39 cellular contexts compared by ENCODE assay signal in the genomic region with DNA sequence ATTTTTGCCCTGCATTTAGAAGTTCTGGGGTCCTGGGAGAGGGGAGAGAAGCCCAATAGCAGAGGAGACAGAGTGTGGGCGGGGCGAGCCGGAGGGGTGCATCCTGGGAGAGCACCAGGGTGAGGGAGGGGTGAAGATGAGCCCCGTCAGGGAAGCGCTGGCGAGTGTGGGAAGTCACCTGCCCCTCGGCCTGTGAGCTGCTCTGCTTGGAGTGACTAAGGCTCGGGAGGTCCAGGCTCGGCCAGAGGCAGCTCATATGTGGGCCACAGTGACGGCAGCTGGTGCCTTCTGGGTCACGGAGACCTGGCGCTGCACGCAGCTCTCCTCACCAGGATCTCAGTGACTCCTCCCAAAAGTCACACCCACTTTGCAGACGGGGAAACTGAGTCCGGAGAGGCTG. TPM values are rescaled to one million over a fixed set of nuclear protein-coding genes. Genes with fewer than 3 reads are reported as not detected.
"Had no signal": no experiment of that assay in that cellular context is flagged by ENCODE, and none has a peak within 500 bp of the region (broad histone marks: within the 10 kb centered on the region; RNA-seq: fewer than 3 reads in every experiment).

No MANE protein-coding gene starts in this region.

- H3K27ac Mint-ChIP-seq: activated CD4-positive, alpha-beta T cell treated with anti-CD3 and anti-CD28 coated beads for 36 hours; activated naive CD4-positive, alpha-beta T cell treated with anti-CD3 and anti-CD28 coated beads, Interleukin-2, amount 10 ng/mL, durations not matched to agents 7 days and 5 days; stimulated activated memory B cell treated with anti-CD40 and anti-IgM and Interleukin-4, amounts not matched to agents 10 μg/mL and 1 μg/mL and 100 μg/mL, for 72 hours; stimulated activated naive CD8-positive, alpha-beta T cell treated with anti-CD3 and anti-CD28 coated beads, Interleukin-15, amount 100 ng/mL, for 72 hours; T-helper 2 cell treated with Interferon-gamma antibody and Interleukin-4, amounts not matched to agents 5 μg/mL and 100 μg/mL, for 36 hours; type B pancreatic cell had no signal

- FAIRE-seq: astrocyte, endothelial cell of umbilical vein had no signal

- H3K36me3 Mint-ChIP-seq: activated naive CD4-positive, alpha-beta T cell treated with anti-CD3 and anti-CD28 coated beads, Interleukin-2, amount 10 ng/mL, durations not matched to agents 7 days and 5 days; activated naive CD8-positive, alpha-beta T cell treated with anti-CD3 and anti-CD28 coated beads, Interleukin-2, amount 10 ng/mL, durations not matched to agents 7 days and 5 days; stimulated activated memory B cell treated with anti-CD40 and anti-IgM and Interleukin-4, amounts not matched to agents 10 μg/mL and 1 μg/mL and 100 μg/mL, for 72 hours; type B pancreatic cell had no signal

- H3K27me3 ChIP-seq: brain microvascular endothelial cell, hepatocyte, vagina had no signal

- H3K4me1 ChIP-seq: gastroesophageal sphincter, left ventricle myocardium inferior had no signal

- ATAC-seq: activated CD4-positive, alpha-beta T cell treated with anti-CD3 and anti-CD28 coated beads for 36 hours; gastroesophageal sphincter; mucosa of descending colon; sciatic nerve; stimulated activated memory B cell treated with anti-CD40 and anti-IgM and Interleukin-4, amounts not matched to agents 10 μg/mL and 1 μg/mL and 100 μg/mL, for 72 hours had no signal

- H3K4me1 Mint-ChIP-seq: activated CD4-positive, alpha-beta T cell treated with anti-CD3 and anti-CD28 coated beads for 36 hours; stimulated activated memory B cell treated with anti-CD40 and anti-IgM and Interleukin-4, amounts not matched to agents 10 μg/mL and 1 μg/mL and 100 μg/mL, for 72 hours; stimulated activated naive CD8-positive, alpha-beta T cell treated with anti-CD3 and anti-CD28 coated beads, Interleukin-15, amount 100 ng/mL, for 72 hours had no signal

- H3K4me2 ChIP-seq: hepatocyte had no signal

- H3K79me2 ChIP-seq: hepatocyte had no signal

- H3K27ac ChIP-seq: brain microvascular endothelial cell, gastroesophageal sphincter, hepatocyte, left ventricle myocardium inferior, vagina had no signal

- H3K9me3 ChIP-seq: gastroesophageal sphincter, left ventricle myocardium inferior, mucosa of descending colon, vagina had no signal

- H2AFZ ChIP-seq: hepatocyte had no signal

- H3K27me3 Mint-ChIP-seq: activated naive CD8-positive, alpha-beta T cell treated with anti-CD3 and anti-CD28 coated beads, Interleukin-2, amount 10 ng/mL, durations not matched to agents 7 days and 5 days had no signal

- H3K4me3 Mint-ChIP-seq: activated CD4-positive, alpha-beta T cell treated with anti-CD3 and anti-CD28 coated beads for 36 hours; activated naive CD4-positive, alpha-beta T cell treated with anti-CD3 and anti-CD28 coated beads, Interleukin-2, amount 10 ng/mL, durations not matched to agents 7 days and 5 days; stimulated activated memory B cell treated with anti-CD40 and anti-IgM and Interleukin-4, amounts not matched to agents 10 μg/mL and 1 μg/mL and 100 μg/mL, for 72 hours; T-helper 2 cell treated with Interferon-gamma antibody and Interleukin-4, amounts not matched to agents 5 μg/mL and 100 μg/mL, for 36 hours; type B pancreatic cell had no signal

- H3K4me3 ChIP-seq: gastroesophageal sphincter, hepatocyte, left ventricle myocardium inferior, mucosa of descending colon, skin epidermis, vagina had no signal

- H3K9me3 Mint-ChIP-seq: activated naive CD4-positive, alpha-beta T cell treated with anti-CD3 and anti-CD28 coated beads, Interleukin-2, amount 10 ng/mL, durations not matched to agents 7 days and 5 days; activated naive CD8-positive, alpha-beta T cell treated with anti-CD3 and anti-CD28 coated beads, Interleukin-2, amount 10 ng/mL, durations not matched to agents 7 days and 5 days; stimulated activated memory B cell treated with anti-CD40 and anti-IgM and Interleukin-4, amounts not matched to agents 10 μg/mL and 1 μg/mL and 100 μg/mL, for 72 hours; stimulated activated naive CD8-positive, alpha-beta T cell treated with anti-CD3 and anti-CD28 coated beads, Interleukin-15, amount 100 ng/mL, for 72 hours; T-helper 2 cell treated with Interferon-gamma antibody and Interleukin-4, amounts not matched to agents 5 μg/mL and 100 μg/mL, for 36 hours; type B pancreatic cell had no signal

- H3K36me3 ChIP-seq: brain microvascular endothelial cell, gastroesophageal sphincter, left ventricle myocardium inferior, vagina had no signal

- DNase-seq: activated CD4-positive, alpha-beta T cell treated with anti-CD3 and anti-CD28 coated beads for 36 hours; activated CD4-positive, alpha-beta T cell treated with anti-CD3 and anti-CD28 coated beads, Interleukin-2, amount 50 U/mL, for 4 hours; activated CD4-positive, CD25-positive, alpha-beta regulatory T cell; activated CD8-positive, alpha-beta memory T cell treated with anti-CD3 and anti-CD28 coated beads for 24 hours; activated CD8-positive, alpha-beta memory T cell treated with anti-CD3 and anti-CD28 coated beads, Interleukin-2, amount 50 U/mL, for 4 hours; activated gamma-delta T cell; activated naive CD4-positive, alpha-beta T cell treated with anti-CD3 and anti-CD28 coated beads, Interleukin-2, amount 10 ng/mL, durations not matched to agents 7 days and 5 days; activated naive CD8-positive, alpha-beta T cell treated with anti-CD3 and anti-CD28 coated beads, Interleukin-2, amount 10 ng/mL, durations not matched to agents 7 days and 5 days; activated T-cell treated with anti-CD3 and anti-CD28 coated beads, Interleukin-2, amount 50 U/mL, for 1 hour; brain microvascular endothelial cell; cortex of kidney; islet precursor cell; left ventricle myocardium inferior; nucleus accumbens; stimulated activated CD4-positive, alpha-beta T cell treated with anti-CD3 and anti-CD28 coated beads, Interleukin-4, amount 100 ng/mL, for 24 hours; stimulated activated naive CD8-positive, alpha-beta T cell treated with anti-CD3 and anti-CD28 coated beads, Interleukin-15, amount 100 ng/mL, for 72 hours; substantia nigra had no signal

RNA-seq across cellular contexts. Expression of gene ZG16B, which starts 1.1 kb away (rescaled TPM):
- total RNA-seq: astrocyte, cardiac septum, cerebellum, endothelial cell of umbilical vein, fibroblast of lung, lung microvascular endothelial cell, mesenteric fat pad, myocyte, sciatic nerve had no signal
- polyA plus RNA-seq: fibroblast of lung, neural cell had no signal

RNA-seq across cellular contexts. Expression of gene PRSS21, which starts 14.2 kb away (rescaled TPM):
- total RNA-seq: astrocyte, cardiac septum, cerebellum, endothelial cell of umbilical vein, gastroesophageal sphincter, hepatocyte, left ventricle myocardium inferior, mesenteric fat pad, myocyte, vagina had no signal
- polyA plus RNA-seq: hepatocyte, neural cell had no signal

RNA-seq across cellular contexts. Expression of gene PRSS22, which starts 26.8 kb away (rescaled TPM):
- total RNA-seq: activated CD4-positive, alpha-beta T cell treated with anti-CD3 and anti-CD28 coated beads for 36 hours; activated naive CD8-positive, alpha-beta T cell treated with anti-CD3 and anti-CD28 coated beads, Interleukin-2, amount 10 ng/mL, durations not matched to agents 7 days and 5 days; cardiac septum; cerebellum; endothelial cell of umbilical vein; fibroblast of villous mesenchyme; left ventricle myocardium inferior; lung microvascular endothelial cell; mesenteric fat pad; myocyte had no signal
- polyA plus RNA-seq: endothelial cell of umbilical vein, fibroblast of lung, neural cell had no signal

RNA-seq across cellular contexts. Expression of gene PRSS41, which starts 32.9 kb away (rescaled TPM):
- total RNA-seq: activated CD4-positive, alpha-beta T cell treated with anti-CD3 and anti-CD28 coated beads for 36 hours; activated naive CD8-positive, alpha-beta T cell treated with anti-CD3 and anti-CD28 coated beads, Interleukin-2, amount 10 ng/mL, durations not matched to agents 7 days and 5 days; astrocyte; cardiac septum; cerebellum; endothelial cell of umbilical vein; fibroblast of lung; fibroblast of villous mesenchyme; gastroesophageal sphincter; hepatocyte; left ventricle myocardium inferior; lung microvascular endothelial cell; mesenteric fat pad; mucosa of descending colon; myocyte; renal cortical epithelial cell; sciatic nerve; vagina had no signal
- polyA plus RNA-seq: endothelial cell of umbilical vein, esophagus, fibroblast of lung, hepatocyte, neural cell, thymus had no signal

RNA-seq across cellular contexts. Expression of gene PRSS33, which starts 43.8 kb away (rescaled TPM):
- total RNA-seq: activated CD4-positive, alpha-beta T cell treated with anti-CD3 and anti-CD28 coated beads for 36 hours; astrocyte; cardiac septum; cerebellum; endothelial cell of umbilical vein; fibroblast of lung; fibroblast of villous mesenchyme; gastroesophageal sphincter; hepatocyte; left ventricle myocardium inferior; lung microvascular endothelial cell; mesenteric fat pad; mucosa of descending colon; myocyte; renal cortical epithelial cell; sciatic nerve; vagina had no signal
- polyA plus RNA-seq: endothelial cell of umbilical vein, esophagus, fibroblast of lung, hepatocyte, neural cell had no signal
